In genomic region chr17:48615963-48616718, GRCh38 we compare ENCODE assay signal across 1 cellular context.
A peak's percentile ranks its signal among the peaks of the same experiment; 100 is the strongest.
TF ChIP-seq lines count a peak whose summit lies in the region.

No MANE protein-coding gene starts in this region.

TF ChIP-seq in HepG2, 621 proteins besides CTCF, POLR2A, EP300 and RAD21:
- TF ChIP-seq EZH2 (conservative IDR thresholded peaks at IDR 0.05; ENCODE audit: low read depth, low read length) = peak; percentile 40; the same call in 1 of the 2 replicates
- no peak for TF ChIP-seq ZNF33B (CRISPR knock-in tag; IDR thresholded peaks at IDR 0.05)
